ENCODE assay signal across 7 cellular contexts in the genomic region with DNA sequence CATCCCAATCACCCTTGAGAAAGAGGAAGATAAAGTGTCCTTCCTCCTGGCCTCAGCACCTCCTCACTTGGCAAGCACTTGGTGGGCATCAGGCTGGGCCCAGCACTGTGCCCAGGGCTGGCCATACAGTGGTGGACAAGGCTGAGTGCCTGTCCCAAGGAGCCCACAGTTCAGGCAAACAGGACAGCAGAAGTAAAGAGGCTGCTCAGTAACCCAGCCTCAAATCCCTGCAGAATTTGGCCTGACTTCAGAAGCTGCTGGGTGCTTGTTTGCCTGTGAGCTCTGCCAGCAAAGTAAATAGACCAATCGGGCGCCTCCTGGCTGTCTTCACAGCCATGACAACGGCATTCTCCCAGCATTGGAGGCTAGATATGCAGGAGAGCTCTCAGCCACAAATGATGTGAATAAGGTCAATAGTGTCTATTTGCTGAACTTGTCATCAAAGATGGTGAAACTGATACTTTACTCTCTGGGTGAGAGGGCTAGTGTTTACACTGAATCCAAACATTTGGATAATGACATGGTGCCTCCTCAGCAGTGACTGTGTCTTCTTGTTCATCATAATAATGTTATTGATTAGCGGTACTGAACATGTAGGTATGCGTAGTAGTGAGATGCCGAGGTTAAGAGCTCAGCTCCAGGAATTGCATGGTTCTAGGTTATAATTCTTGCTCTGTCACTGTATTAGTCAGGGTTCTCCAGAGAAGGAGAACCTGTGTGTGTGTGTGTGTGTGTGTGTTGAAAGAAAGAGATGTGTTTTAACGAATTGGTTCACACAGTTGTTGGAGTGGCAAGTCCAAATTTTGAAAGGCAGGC. TPM values are rescaled to one million over a fixed set of nuclear protein-coding genes. Genes with fewer than 3 reads are reported as not detected.
DNase-seq lines count a peak whose midpoint lies in the region; ATAC-seq lines count a peak whose summit lies in the region.

No MANE protein-coding gene starts in this region.

- intact Hi-C loops in aorta (cut with DNase I): loop anchor here (2.0 kb wide), 2 partner anchors 34 to 72 kb away; a partner anchor contains a TSS

- H3K9me3 ChIP-seq in aorta (ENCODE audit: control insufficient read depth, low read length): no peaks in the 10 kb centered on the region

- no peak overlapping the region for H3K4me3 Mint-ChIP-seq in T-helper 2 cell treated with Interferon-gamma antibody and Interleukin-4, amounts not matched to agents 5 μg/mL and 100 μg/mL, for 36 hours
- no peak overlapping the region for H3K4me3 Mint-ChIP-seq in effector memory CD8-positive, alpha-beta T cell
- no peak overlapping the region for H3K4me3 Mint-ChIP-seq in memory B cell

- H3K4me1 ChIP-seq in aorta (ENCODE audit: control insufficient read depth in 1 of 2, insufficient read depth in 2 of 2, low read length in 2 of 2): no peaks in the 10 kb centered on the region

- no peaks in the 10 kb centered on the region for H3K27me3 ChIP-seq in aorta (ENCODE audit: control insufficient read depth in 1 of 2, insufficient read depth in 2 of 2, low read length in 1 of 2)

- peaks cover 30% of the 10 kb centered on the region for H3K36me3 Mint-ChIP-seq in T-helper 2 cell treated with Interferon-gamma antibody and Interleukin-4, amounts not matched to agents 5 μg/mL and 100 μg/mL, for 36 hours (ENCODE audit: low read depth)
- peaks cover 30% of the 10 kb centered on the region for H3K36me3 Mint-ChIP-seq in effector memory CD8-positive, alpha-beta T cell (ENCODE audit: insufficient read depth)
- H3K36me3 Mint-ChIP-seq in memory B cell: peaks cover 30% of the 10 kb centered on the region

- H3K27ac Mint-ChIP-seq in T-helper 2 cell treated with Interferon-gamma antibody and Interleukin-4, amounts not matched to agents 5 μg/mL and 100 μg/mL, for 36 hours: peak overlapping the region; percentile 10
- H3K27ac Mint-ChIP-seq in effector memory CD8-positive, alpha-beta T cell: peak overlapping the region in 1 of 2 donors; percentile 15
- H3K27ac Mint-ChIP-seq in memory B cell: no peak overlapping the region

- H3K27ac ChIP-seq in aorta (ENCODE audit: low read depth in 1 of 2, low read length in 2 of 2): no peak overlapping the region

- H3K9me3 Mint-ChIP-seq in T-helper 2 cell treated with Interferon-gamma antibody and Interleukin-4, amounts not matched to agents 5 μg/mL and 100 μg/mL, for 36 hours: no peaks in the 10 kb centered on the region
- H3K9me3 Mint-ChIP-seq in effector memory CD8-positive, alpha-beta T cell: no peaks in the 10 kb centered on the region
- no peaks in the 10 kb centered on the region for H3K9me3 Mint-ChIP-seq in memory B cell

- 48 to 49% methylated on average over 7 of the region's 7 CpGs for WGBS in aorta, 2 donors

- H3K4me3 ChIP-seq in aorta (ENCODE audit: low read length in 2 of 2): no peak overlapping the region

- peaks cover 0 to 5% of the 10 kb centered on the region in 2 donors for H3K36me3 ChIP-seq in aorta (ENCODE audit: control insufficient read depth in 1 of 2, insufficient read depth in 2 of 2, low read length in 1 of 2)

- H3K4me1 Mint-ChIP-seq in T-helper 2 cell treated with Interferon-gamma antibody and Interleukin-4, amounts not matched to agents 5 μg/mL and 100 μg/mL, for 36 hours (ENCODE audit: low read depth): peaks cover 53% of the 10 kb centered on the region
- peaks cover 20 to 33% of the 10 kb centered on the region in 2 donors for H3K4me1 Mint-ChIP-seq in effector memory CD8-positive, alpha-beta T cell (ENCODE audit: low read depth in 2 of 2)
- peaks cover 11% of the 10 kb centered on the region for H3K4me1 Mint-ChIP-seq in memory B cell

- DNase-seq in GM04503 (ENCODE audit: low read depth) (peak; percentile 75), NCI-H1417 treated with DMSO at 0.1 percent for 48 hours (lab: John Stamatoyannopoulos, UW) (peak; percentile 13), memory B cell (ENCODE audit: low spot score in 2 of 2) (no peak), aorta (peak; percentile 76 to 81), T-helper 9 cell (no peak)
- no peak for DNase-seq in T-helper 2 cell treated with Interferon-gamma antibody and Interleukin-4, amounts not matched to agents 5 μg/mL and 100 μg/mL, for 36 hours (ENCODE audit: low spot score)
- DNase-seq in effector memory CD8-positive, alpha-beta T cell: peak in 1 of 3 experiments; percentile 16

- peak; percentile 36 for ATAC-seq in effector memory CD8-positive, alpha-beta T cell (replicated peaks)
- ATAC-seq in memory B cell (ENCODE audit: low read depth): peak; percentile 60
- peak; percentile 76 for ATAC-seq in aorta (ENCODE audit: low FRiP score)

- H3K27me3 Mint-ChIP-seq in T-helper 2 cell treated with Interferon-gamma antibody and Interleukin-4, amounts not matched to agents 5 μg/mL and 100 μg/mL, for 36 hours (ENCODE audit: low read depth): no peaks in the 10 kb centered on the region
- H3K27me3 Mint-ChIP-seq in effector memory CD8-positive, alpha-beta T cell: no peaks in the 10 kb centered on the region
- H3K27me3 Mint-ChIP-seq in memory B cell: no peaks in the 10 kb centered on the region

RNA-seq across cellular contexts. Expression of a gene that starts 36.9 kb away (rescaled TPM):
- 1 to 10 TPM; 4.7 to 5.5 TPM for total RNA-seq in aorta
- 1 to 10 TPM; 1.3 to 4.4 TPM for polyA plus RNA-seq in aorta

RNA-seq across cellular contexts. Expression of a gene that starts 52.9 kb away (rescaled TPM):
- total RNA-seq in aorta: 100 to 1,000 TPM; 834 to 875 TPM
- polyA plus RNA-seq in aorta: 1,000 to 10,000 TPM; 2,062 to 2,391 TPM

Comparison
In these comparisons a context has a peak if more than half of its experiments do, and no peak if none do; other contexts are left out.
1. DNase-seq: peak in GM04503 (single experiment), NCI-H1417 treated with DMSO at 0.1 percent for 48 hours (single experiment) and aorta (2 of 2); none in T-helper 2 cell treated with Interferon-gamma antibody and Interleukin-4, amounts not matched to agents 5 μg/mL and 100 μg/mL, for 36 hours (single experiment), memory B cell (0 of 2) and T-helper 9 cell (single experiment).
2. Peak in every context shown above with its lines, with median percentiles within 50 percentile points of each other: ATAC-seq.